8 cellular contexts compared by ENCODE assay signal in the genomic region with DNA sequence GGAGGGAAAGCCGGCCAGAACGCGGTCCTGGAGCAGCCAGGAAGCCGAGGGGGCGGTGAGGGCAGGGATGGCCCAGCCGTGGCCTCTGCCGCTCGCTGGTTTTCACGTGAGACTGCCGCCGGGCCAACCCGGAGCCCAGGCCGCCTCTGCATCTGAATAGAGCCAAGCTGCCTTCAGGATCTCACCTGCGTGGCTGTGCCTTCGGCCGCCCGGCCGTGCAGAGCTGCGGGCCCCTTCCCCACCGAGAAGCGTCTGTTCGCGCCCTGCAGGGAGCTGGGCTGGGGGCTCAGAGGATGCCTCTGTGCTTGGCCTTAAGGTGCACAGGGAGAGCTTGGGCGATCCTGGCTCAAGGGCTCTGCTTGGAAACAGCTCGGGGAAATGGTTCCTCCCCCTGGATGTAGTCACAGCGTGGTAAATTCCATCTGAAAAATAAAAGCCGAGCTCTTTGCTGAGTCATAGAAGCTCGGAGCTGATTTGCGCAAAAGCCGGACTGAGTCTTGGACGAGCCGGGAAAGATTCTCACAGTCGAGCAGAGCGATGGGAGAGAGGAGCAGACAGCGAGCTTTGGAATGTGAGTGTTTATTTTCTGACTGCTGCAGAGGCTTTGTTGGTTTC. TPM values are rescaled to one million over a fixed set of nuclear protein-coding genes. Genes with fewer than 3 reads are reported as not detected.
A peak's percentile ranks its signal among the peaks of the same experiment; 100 is the strongest.
DNase-seq lines count a peak whose midpoint lies in the region; ATAC-seq, FAIRE-seq and TF ChIP-seq lines count a peak whose summit lies in the region.

Gene JAKMIP3, plus strand, starts transcription at position 456 of the 615 bp plus-strand sequence. CDS start 38,863 bp downstream, outside the sequence.

- peaks cover 4 to 11% (median 7%) of the 10 kb centered on the region in 4 donors for H3K4me1 Mint-ChIP-seq in CD4-positive, alpha-beta memory T cell

- H3K27me3 Mint-ChIP-seq in CD4-positive, alpha-beta memory T cell: peaks cover 5 to 7% of the 10 kb centered on the region in 2 donors

- H3K27ac ChIP-seq in CD4-positive, alpha-beta memory T cell (ENCODE audit: low read depth, low read length): no peak within 1 kb of the TSS
- H3K27ac ChIP-seq in colonic mucosa: no peak within 1 kb of the TSS
- H3K27ac ChIP-seq in small intestine (ENCODE audit: low read depth in 1 of 2, low read length in 1 of 2): no peak within 1 kb of the TSS

- 5 to 9% (median 6%) methylated on average over 35 of the region's 35 CpGs for whole genome bisulfite sequencing in small intestine, 3 donors

- intact Hi-C loops in CD4-positive, alpha-beta memory T cell (cut with micrococcal nuclease): no loop called here
- intact Hi-C loops in colonic mucosa (cut with DNase I): no loop called here

- H3K4me3 Mint-ChIP-seq in CD4-positive, alpha-beta memory T cell: peak within 1 kb of the TSS; percentile 68 to 82 (median 76)

- no peak for FAIRE-seq in small intestine (lab: Jason Lieb, UNC)

- peak within 1 kb of the TSS; percentile 12 to 50 for H3K9ac ChIP-seq in colonic mucosa (ENCODE audit: low read depth in 2 of 2, low read length in 2 of 2)

- peak within 1 kb of the TSS in 1 of 2 donors; percentile 11 for H3K4me3 ChIP-seq in CD4-positive, alpha-beta memory T cell (ENCODE audit: low read length in 2 of 2)
- peak within 1 kb of the TSS; percentile 24 for H3K4me3 ChIP-seq in colonic mucosa
- H3K4me3 ChIP-seq in small intestine (ENCODE audit: low read depth in 1 of 2, low read length in 2 of 2): peak within 1 kb of the TSS in 1 of 2 donors; percentile 21

- CTCF ChIA-PET in CD4-positive, alpha-beta memory T cell (lab: Charles Lee; ENCODE audit: partially characterized antibody): no interaction called here

- no peaks in the 10 kb centered on the region for H3K9me3 Mint-ChIP-seq in CD4-positive, alpha-beta memory T cell

- DNase-seq in CD4-positive, alpha-beta memory T cell: no peak
- DNase-seq in NCI-H2227 (lab: John Stamatoyannopoulos, UW; ENCODE audit: unreplicated experiment): peak; percentile 65
- peak; percentile 23 for DNase-seq in colonic mucosa
- peak; percentile 91 for DNase-seq in kidney tubule cell (ENCODE audit: low spot score)
- DNase-seq in small intestine: peak; percentile 17
- no peak for DNase-seq in NAMALWA (ENCODE audit: low spot score)

- H3K27ac Mint-ChIP-seq in CD4-positive, alpha-beta memory T cell: peak within 1 kb of the TSS in 2 of 7 donors; percentile 25 to 79

- H3K4me1 ChIP-seq in CD4-positive, alpha-beta memory T cell (ENCODE audit: insufficient read depth, low read length): no peaks in the 10 kb centered on the region
- H3K4me1 ChIP-seq in colonic mucosa: peaks cover 3% of the 10 kb centered on the region
- H3K4me1 ChIP-seq in small intestine (ENCODE audit: control insufficient read depth in 2 of 2, insufficient read depth in 1 of 2, low read depth in 1 of 2, low read length in 1 of 2): no peaks in the 10 kb centered on the region

- H3K27me3 ChIP-seq in CD4-positive, alpha-beta memory T cell (ENCODE audit: insufficient read depth, low read length): no peaks in the 10 kb centered on the region
- H3K27me3 ChIP-seq in colonic mucosa (no peaks in the 10 kb centered on the region), small intestine (ENCODE audit: control insufficient read depth in 2 of 2, insufficient read depth in 2 of 2, low read length in 2 of 2) (no peaks in the 10 kb centered on the region)

- no peak for ATAC-seq in GM19328 (IDR thresholded peaks at IDR 0.05; ENCODE audit: unreplicated experiment)
- no peak for ATAC-seq in GM18909 (IDR thresholded peaks at IDR 0.05; ENCODE audit: poor library complexity, unreplicated experiment)

- no peaks in the 10 kb centered on the region for H3K36me3 ChIP-seq in CD4-positive, alpha-beta memory T cell (ENCODE audit: insufficient read depth, low read length)
- H3K36me3 ChIP-seq in colonic mucosa (no peaks in the 10 kb centered on the region), small intestine (ENCODE audit: control insufficient read depth in 2 of 2, insufficient read depth in 2 of 2, low read length in 2 of 2) (no peaks in the 10 kb centered on the region)

- TF ChIP-seq CTCF in colonic mucosa (IDR thresholded peaks at IDR 0.05): no peak

- H3K9me3 ChIP-seq in CD4-positive, alpha-beta memory T cell (ENCODE audit: control insufficient read depth in 1 of 2, low read length in 2 of 2): no peaks in the 10 kb centered on the region
- H3K9me3 ChIP-seq in colonic mucosa: no peaks in the 10 kb centered on the region
- H3K9me3 ChIP-seq in small intestine (ENCODE audit: control insufficient read depth, low read depth): no peaks in the 10 kb centered on the region

- no peaks in the 10 kb centered on the region for H3K36me3 Mint-ChIP-seq in CD4-positive, alpha-beta memory T cell

- POLR2A ChIA-PET in CD4-positive, alpha-beta memory T cell (lab: Charles Lee; ENCODE audit: partially characterized antibody): no interaction called here

RNA-seq across cellular contexts. Expression of gene JAKMIP3, which starts in this region (rescaled TPM):
- under 1 TPM; 0.29 to 0.36 TPM for total RNA-seq in CD4-positive, alpha-beta memory T cell
- polyA plus RNA-seq in CD4-positive, alpha-beta memory T cell: under 1 TPM in 1 of 2 donors, not detected in 1; 0.03 TPM
- under 1 TPM; 0.10 to 0.27 TPM for total RNA-seq in colonic mucosa
- under 1 TPM in 1 of 3 donors, not detected in 2; 0.21 TPM for polyA plus RNA-seq in small intestine

Comparison
In these comparisons a context has a peak if more than half of its experiments do, and no peak if none do; other contexts are left out.
1. Peak in DNase-seq, H3K4me3 ChIP-seq and H3K9ac ChIP-seq in colonic mucosa; RNA of the gene not detected or under 1 TPM.
2. Peak in DNase-seq in small intestine; RNA of the gene not detected or under 1 TPM.
3. DNase-seq: peak in NCI-H2227 (single experiment) and kidney tubule cell (single experiment); none in CD4-positive, alpha-beta memory T cell (0 of 5) and NAMALWA (single experiment).